In genomic region chr2:39008663-39009062, GRCh38 we compare ENCODE assay signal across 1 cellular context.
TF ChIP-seq lines count a peak whose summit lies in the region.

No MANE protein-coding gene starts in this region.

TF ChIP-seq in HepG2, 621 proteins besides CTCF, POLR2A, EP300 and RAD21:
- no peak for TF ChIP-seq ZNF839 (CRISPR knock-in tag; IDR thresholded peaks at IDR 0.05; ENCODE audit: borderline replicate concordance)
- TF ChIP-seq DZIP1 (CRISPR knock-in tag; IDR thresholded peaks at IDR 0.05), result no peak
- TF ChIP-seq ZNF883 (CRISPR knock-in tag; IDR thresholded peaks at IDR 0.05; ENCODE audit: not compliant biosample characterization), result no peak
- no peak for TF ChIP-seq PBX3 (CRISPR knock-in tag; IDR thresholded peaks at IDR 0.05; ENCODE audit: borderline replicate concordance)
- TF ChIP-seq ZNF674 (CRISPR knock-in tag; IDR thresholded peaks at IDR 0.05; ENCODE audit: low read depth), result no peak
- TF ChIP-seq FOXO1 (CRISPR knock-in tag; IDR thresholded peaks at IDR 0.05), result no peak
- no peak for TF ChIP-seq SNAPC2 (CRISPR knock-in tag; IDR thresholded peaks at IDR 0.05)
- no peak for TF ChIP-seq THYN1 (CRISPR knock-in tag; IDR thresholded peaks at IDR 0.05; ENCODE audit: borderline replicate concordance, low read depth)
- no peak for TF ChIP-seq SIN3A (IDR thresholded peaks at IDR 0.05; ENCODE audit: borderline replicate concordance, low read depth, low read length)
- no peak for TF ChIP-seq REPIN1 (CRISPR knock-in tag; IDR thresholded peaks at IDR 0.05; ENCODE audit: borderline replicate concordance, low read depth)
- TF ChIP-seq ZNF768 (CRISPR knock-in tag; IDR thresholded peaks at IDR 0.05), result no peak
